In genomic region chr21:45327458-45328197, GRCh38 we compare ENCODE assay signal across 1 cellular context.
TF ChIP-seq lines count a peak whose summit lies in the region.

No MANE protein-coding gene starts in this region.

TF ChIP-seq in WTC11, 78 proteins besides CTCF, POLR2A, EP300 and RAD21 (continued from another document):
- TF ChIP-seq E2F1 (CRISPR knock-in tag; IDR thresholded peaks at IDR 0.05) (no peak), GRHL2 (CRISPR knock-in tag; IDR thresholded peaks at IDR 0.05; ENCODE audit: insufficient replicate concordance, severe bottlenecking) (no peak), IRF1 (CRISPR knock-in tag; IDR thresholded peaks at IDR 0.05) (no peak), ZNF532 (CRISPR knock-in tag; IDR thresholded peaks at IDR 0.05; ENCODE audit: borderline replicate concordance) (no peak), ATF3 (CRISPR knock-in tag; conservative IDR thresholded peaks at IDR 0.05) (no peak), CREB1 (CRISPR knock-in tag; IDR thresholded peaks at IDR 0.05) (no peak), MYBL2 (CRISPR knock-in tag; IDR thresholded peaks at IDR 0.05) (no peak), NFATC4 (CRISPR knock-in tag; IDR thresholded peaks at IDR 0.05) (no peak), NFE2L1 (CRISPR knock-in tag; IDR thresholded peaks at IDR 0.05) (no peak), OVOL2 (CRISPR knock-in tag; IDR thresholded peaks at IDR 0.05; ENCODE audit: borderline replicate concordance) (no peak), ZNF317 (CRISPR knock-in tag; IDR thresholded peaks at IDR 0.05; ENCODE audit: borderline replicate concordance, low read depth) (no peak), ESRRA (CRISPR knock-in tag; IDR thresholded peaks at IDR 0.05; ENCODE audit: borderline replicate concordance) (no peak), ATF1 (CRISPR knock-in tag; IDR thresholded peaks at IDR 0.05) (no peak)
